1 cellular context compared by ENCODE assay signal in the genomic region with DNA sequence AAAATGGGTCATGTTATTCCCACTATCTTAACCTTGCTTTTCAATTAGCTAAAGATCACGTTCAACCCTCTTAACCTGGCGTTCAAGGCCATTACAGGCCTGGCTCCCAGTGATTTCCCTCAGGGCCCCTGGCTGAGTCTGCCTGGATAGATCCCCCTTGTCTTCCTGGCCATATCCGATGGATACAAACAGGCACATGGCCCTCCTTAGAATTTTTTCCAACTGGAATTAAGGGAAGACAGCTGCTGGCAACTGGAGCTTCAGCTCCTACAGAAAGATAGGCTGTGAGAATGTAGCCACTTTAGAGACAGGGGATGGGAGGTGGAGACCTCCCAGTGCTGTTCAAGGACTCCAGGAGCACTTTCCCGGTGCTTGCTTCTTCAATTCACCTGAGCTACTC.
TF ChIP-seq lines count a peak whose summit lies in the region.

No MANE protein-coding gene starts in this region.

TF ChIP-seq in GM23338, 12 proteins besides CTCF, POLR2A, EP300 and RAD21 (continued from another document):
- TF ChIP-seq, protein P1, sequence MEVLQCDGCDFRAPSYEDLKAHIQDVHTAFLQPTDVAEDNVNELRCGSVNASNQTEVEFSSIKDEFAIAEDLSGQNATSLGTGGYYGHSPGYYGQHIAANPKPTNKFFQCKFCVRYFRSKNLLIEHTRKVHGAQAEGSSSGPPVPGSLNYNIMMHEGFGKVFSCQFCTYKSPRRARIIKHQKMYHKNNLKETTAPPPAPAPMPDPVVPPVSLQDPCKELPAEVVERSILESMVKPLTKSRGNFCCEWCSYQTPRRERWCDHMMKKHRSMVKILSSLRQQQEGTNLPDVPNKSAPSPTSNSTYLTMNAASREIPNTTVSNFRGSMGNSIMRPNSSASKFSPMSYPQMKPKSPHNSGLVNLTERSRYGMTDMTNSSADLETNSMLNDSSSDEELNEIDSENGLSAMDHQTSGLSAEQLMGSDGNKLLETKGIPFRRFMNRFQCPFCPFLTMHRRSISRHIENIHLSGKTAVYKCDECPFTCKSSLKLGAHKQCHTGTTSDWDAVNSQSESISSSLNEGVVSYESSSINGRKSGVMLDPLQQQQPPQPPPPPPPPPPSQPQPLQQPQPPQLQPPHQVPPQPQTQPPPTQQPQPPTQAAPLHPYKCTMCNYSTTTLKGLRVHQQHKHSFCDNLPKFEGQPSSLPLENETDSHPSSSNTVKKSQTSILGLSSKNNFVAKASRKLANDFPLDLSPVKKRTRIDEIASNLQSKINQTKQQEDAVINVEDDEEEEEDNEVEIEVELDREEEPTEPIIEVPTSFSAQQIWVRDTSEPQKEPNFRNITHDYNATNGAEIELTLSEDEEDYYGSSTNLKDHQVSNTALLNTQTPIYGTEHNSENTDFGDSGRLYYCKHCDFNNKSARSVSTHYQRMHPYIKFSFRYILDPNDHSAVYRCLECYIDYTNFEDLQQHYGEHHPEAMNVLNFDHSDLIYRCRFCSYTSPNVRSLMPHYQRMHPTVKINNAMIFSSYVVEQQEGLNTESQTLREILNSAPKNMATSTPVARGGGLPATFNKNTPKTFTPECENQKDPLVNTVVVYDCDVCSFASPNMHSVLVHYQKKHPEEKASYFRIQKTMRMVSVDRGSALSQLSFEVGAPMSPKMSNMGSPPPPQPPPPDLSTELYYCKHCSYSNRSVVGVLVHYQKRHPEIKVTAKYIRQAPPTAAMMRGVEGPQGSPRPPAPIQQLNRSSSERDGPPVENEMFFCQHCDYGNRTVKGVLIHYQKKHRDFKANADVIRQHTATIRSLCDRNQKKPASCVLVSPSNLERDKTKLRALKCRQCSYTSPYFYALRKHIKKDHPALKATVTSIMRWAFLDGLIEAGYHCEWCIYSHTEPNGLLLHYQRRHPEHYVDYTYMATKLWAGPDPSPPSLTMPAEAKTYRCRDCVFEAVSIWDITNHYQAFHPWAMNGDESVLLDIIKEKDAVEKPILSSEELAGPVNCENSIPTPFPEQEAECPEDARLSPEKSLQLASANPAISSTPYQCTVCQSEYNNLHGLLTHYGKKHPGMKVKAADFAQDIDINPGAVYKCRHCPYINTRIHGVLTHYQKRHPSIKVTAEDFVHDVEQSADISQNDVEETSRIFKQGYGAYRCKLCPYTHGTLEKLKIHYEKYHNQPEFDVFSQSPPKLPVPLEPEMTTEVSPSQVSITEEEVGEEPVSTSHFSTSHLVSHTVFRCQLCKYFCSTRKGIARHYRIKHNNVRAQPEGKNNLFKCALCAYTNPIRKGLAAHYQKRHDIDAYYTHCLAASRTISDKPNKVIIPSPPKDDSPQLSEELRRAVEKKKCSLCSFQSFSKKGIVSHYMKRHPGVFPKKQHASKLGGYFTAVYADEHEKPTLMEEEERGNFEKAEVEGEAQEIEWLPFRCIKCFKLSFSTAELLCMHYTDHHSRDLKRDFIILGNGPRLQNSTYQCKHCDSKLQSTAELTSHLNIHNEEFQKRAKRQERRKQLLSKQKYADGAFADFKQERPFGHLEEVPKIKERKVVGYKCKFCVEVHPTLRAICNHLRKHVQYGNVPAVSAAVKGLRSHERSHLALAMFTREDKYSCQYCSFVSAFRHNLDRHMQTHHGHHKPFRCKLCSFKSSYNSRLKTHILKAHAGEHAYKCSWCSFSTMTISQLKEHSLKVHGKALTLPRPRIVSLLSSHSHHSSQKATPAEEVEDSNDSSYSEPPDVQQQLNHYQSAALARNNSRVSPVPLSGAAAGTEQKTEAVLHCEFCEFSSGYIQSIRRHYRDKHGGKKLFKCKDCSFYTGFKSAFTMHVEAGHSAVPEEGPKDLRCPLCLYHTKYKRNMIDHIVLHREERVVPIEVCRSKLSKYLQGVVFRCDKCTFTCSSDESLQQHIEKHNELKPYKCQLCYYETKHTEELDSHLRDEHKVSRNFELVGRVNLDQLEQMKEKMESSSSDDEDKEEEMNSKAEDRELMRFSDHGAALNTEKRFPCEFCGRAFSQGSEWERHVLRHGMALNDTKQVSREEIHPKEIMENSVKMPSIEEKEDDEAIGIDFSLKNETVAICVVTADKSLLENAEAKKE (CRISPR knock-in tag; IDR thresholded peaks at IDR 0.05): no peak
- TF ChIP-seq, protein P2, sequence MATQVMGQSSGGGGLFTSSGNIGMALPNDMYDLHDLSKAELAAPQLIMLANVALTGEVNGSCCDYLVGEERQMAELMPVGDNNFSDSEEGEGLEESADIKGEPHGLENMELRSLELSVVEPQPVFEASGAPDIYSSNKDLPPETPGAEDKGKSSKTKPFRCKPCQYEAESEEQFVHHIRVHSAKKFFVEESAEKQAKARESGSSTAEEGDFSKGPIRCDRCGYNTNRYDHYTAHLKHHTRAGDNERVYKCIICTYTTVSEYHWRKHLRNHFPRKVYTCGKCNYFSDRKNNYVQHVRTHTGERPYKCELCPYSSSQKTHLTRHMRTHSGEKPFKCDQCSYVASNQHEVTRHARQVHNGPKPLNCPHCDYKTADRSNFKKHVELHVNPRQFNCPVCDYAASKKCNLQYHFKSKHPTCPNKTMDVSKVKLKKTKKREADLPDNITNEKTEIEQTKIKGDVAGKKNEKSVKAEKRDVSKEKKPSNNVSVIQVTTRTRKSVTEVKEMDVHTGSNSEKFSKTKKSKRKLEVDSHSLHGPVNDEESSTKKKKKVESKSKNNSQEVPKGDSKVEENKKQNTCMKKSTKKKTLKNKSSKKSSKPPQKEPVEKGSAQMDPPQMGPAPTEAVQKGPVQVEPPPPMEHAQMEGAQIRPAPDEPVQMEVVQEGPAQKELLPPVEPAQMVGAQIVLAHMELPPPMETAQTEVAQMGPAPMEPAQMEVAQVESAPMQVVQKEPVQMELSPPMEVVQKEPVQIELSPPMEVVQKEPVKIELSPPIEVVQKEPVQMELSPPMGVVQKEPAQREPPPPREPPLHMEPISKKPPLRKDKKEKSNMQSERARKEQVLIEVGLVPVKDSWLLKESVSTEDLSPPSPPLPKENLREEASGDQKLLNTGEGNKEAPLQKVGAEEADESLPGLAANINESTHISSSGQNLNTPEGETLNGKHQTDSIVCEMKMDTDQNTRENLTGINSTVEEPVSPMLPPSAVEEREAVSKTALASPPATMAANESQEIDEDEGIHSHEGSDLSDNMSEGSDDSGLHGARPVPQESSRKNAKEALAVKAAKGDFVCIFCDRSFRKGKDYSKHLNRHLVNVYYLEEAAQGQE (IDR thresholded peaks at IDR 0.05; ENCODE audit: unreplicated experiment): no peak
- no peak for TF ChIP-seq CREB1 (CRISPR knock-in tag; IDR thresholded peaks at IDR 0.05; ENCODE audit: low read depth)
- no peak for TF ChIP-seq EZH2phosphoT487 (IDR thresholded peaks at IDR 0.05; ENCODE audit: unreplicated experiment)
